1 cellular context compared by ENCODE assay signal in the genomic region with DNA sequence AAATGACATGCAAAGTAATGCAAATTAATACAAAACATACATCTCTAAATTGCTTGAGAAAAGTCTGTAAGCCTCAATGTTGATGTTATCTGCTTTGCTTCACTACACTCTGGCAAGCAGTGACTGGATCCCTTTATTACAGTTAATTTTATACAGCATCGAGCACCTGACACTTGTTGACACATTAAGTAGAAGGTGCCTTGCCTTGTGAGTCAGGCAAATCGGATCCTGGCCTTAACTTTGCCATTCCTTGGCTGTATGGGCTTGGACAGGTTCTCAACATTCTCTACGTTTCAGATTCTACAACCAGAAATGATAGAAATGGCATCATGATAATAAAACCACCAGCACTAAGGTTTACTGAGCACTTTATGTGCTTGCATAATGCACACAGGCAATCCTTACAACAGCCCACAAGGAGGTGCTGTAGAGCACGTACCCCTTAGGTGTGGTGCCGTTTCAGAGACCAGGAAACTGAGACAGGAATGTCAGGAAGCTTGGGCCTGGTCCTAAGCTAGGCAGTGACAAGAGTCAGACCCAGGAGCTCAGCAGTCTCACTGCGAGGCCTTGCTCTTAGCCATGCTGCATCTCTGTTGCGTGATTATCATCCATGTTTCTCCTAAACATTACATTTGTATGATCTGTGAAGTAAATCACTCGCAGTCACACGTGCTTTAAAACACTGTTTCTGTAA.
TF ChIP-seq lines count a peak whose summit lies in the region.

No MANE protein-coding gene starts in this region.

TF ChIP-seq in GM12878, 131 proteins besides CTCF, POLR2A, EP300 and RAD21 (continued from another document):
- TF ChIP-seq, protein P1, sequence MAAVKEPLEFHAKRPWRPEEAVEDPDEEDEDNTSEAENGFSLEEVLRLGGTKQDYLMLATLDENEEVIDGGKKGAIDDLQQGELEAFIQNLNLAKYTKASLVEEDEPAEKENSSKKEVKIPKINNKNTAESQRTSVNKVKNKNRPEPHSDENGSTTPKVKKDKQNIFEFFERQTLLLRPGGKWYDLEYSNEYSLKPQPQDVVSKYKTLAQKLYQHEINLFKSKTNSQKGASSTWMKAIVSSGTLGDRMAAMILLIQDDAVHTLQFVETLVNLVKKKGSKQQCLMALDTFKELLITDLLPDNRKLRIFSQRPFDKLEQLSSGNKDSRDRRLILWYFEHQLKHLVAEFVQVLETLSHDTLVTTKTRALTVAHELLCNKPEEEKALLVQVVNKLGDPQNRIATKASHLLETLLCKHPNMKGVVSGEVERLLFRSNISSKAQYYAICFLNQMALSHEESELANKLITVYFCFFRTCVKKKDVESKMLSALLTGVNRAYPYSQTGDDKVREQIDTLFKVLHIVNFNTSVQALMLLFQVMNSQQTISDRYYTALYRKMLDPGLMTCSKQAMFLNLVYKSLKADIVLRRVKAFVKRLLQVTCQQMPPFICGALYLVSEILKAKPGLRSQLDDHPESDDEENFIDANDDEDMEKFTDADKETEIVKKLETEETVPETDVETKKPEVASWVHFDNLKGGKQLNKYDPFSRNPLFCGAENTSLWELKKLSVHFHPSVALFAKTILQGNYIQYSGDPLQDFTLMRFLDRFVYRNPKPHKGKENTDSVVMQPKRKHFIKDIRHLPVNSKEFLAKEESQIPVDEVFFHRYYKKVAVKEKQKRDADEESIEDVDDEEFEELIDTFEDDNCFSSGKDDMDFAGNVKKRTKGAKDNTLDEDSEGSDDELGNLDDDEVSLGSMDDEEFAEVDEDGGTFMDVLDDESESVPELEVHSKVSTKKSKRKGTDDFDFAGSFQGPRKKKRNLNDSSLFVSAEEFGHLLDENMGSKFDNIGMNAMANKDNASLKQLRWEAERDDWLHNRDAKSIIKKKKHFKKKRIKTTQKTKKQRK (IDR thresholded peaks at IDR 0.05; ENCODE audit: low read depth, low read length), result no peak
- TF ChIP-seq SMC3 (IDR thresholded peaks at IDR 0.05; ENCODE audit: borderline replicate concordance, low read length) (peak; percentile 57; the same call in 1 of the 2 replicates), POU2F2 (IDR thresholded peaks at IDR 0.05; ENCODE audit: borderline replicate concordance, low read depth, low read length) (peak; percentile 70; the same call in 1 of the 3 replicates), NR2F1 (conservative IDR thresholded peaks at IDR 0.05) (no peak), YY1 (IDR thresholded peaks at IDR 0.05; ENCODE audit: low read depth, low read length) (0 out of 2 replicates have a peak, but pooled peaks have one; percentile 53)
